22 cellular contexts compared by ENCODE assay signal in the genomic region with DNA sequence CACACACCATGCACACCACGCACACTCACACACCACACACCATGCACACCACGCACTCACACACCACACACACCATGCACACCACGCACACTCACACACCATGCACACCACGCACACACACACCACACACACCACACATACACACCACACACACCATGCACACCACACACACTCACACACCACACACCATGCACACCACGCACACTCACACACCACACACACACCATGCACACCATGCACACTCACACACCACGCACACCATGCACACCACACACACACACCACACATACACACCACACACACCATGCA. TPM values are rescaled to one million over a fixed set of nuclear protein-coding genes. Genes with fewer than 3 reads are reported as not detected.
"Had no signal": no experiment of that assay in that cellular context is flagged by ENCODE, and none has a peak within 500 bp of the region (broad histone marks: within the 10 kb centered on the region; RNA-seq: fewer than 3 reads in every experiment).

No MANE protein-coding gene starts in this region.

RNA-seq across cellular contexts. Expression of gene PNMA6E, which starts 11.7 kb away (rescaled TPM):
- total RNA-seq: kidney; kidney epithelial cell; left cardiac atrium; left colon; left lobe of liver; left lung; left ventricle myocardium inferior; left ventricle myocardium superior; liver; lower lobe of right lung; lung; lung microvascular endothelial cell; mesenteric fat pad; mesothelial cell of epicardium; mucosa of descending colon; mucosa of gallbladder; myocyte; naive thymus-derived CD4-positive, alpha-beta T cell; naive thymus-derived CD8-positive, alpha-beta T cell had no signal
- polyA plus RNA-seq: immature natural killer cell; keratinocyte; liver; mammary epithelial cell; naive thymus-derived CD4-positive, alpha-beta T cell; naive thymus-derived CD8-positive, alpha-beta T cell had no signal

RNA-seq across cellular contexts. Expression of gene ZFP92, which starts 21.9 kb away (rescaled TPM):
- total RNA-seq: myocyte had no signal

RNA-seq across cellular contexts. Expression of gene TREX2, which starts 56.4 kb away (rescaled TPM):
- total RNA-seq: left ventricle myocardium inferior had no signal
